2 cellular contexts compared by ENCODE assay signal in the genomic region with DNA sequence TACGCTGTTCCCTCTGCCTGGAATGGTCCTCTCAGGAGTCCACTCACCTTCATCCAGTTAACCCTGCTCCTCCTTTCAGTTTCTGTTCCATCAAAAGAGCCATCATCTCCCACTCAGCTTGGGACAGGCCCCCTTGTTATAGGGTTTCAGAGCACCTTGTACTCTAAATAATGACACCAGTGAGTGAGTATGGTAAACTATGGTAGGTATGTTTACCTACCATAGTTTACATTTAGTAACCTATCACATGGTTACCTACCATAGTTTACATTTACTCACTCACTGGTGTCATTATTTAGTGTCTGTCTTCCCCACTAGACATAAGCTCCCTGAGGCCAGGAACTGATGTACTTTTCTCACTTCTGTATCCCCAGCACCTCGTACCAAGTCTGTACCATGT.
TF ChIP-seq lines count a peak whose summit lies in the region.

No MANE protein-coding gene starts in this region.

TF ChIP-seq in HepG2, 621 proteins besides CTCF, POLR2A, EP300 and RAD21:
- no peak for TF ChIP-seq NRL (CRISPR knock-in tag; IDR thresholded peaks at IDR 0.05; ENCODE audit: borderline replicate concordance)
- peak; percentile 75 for TF ChIP-seq ZNF263 (CRISPR knock-in tag; IDR thresholded peaks at IDR 0.05)
- no peak for TF ChIP-seq KAT2B (IDR thresholded peaks at IDR 0.05; ENCODE audit: borderline replicate concordance, low read depth, low read length)
- no peak for TF ChIP-seq ZNF790 (CRISPR knock-in tag; IDR thresholded peaks at IDR 0.05; ENCODE audit: borderline replicate concordance)
- no peak for TF ChIP-seq CENPX (CRISPR knock-in tag; IDR thresholded peaks at IDR 0.05)
- TF ChIP-seq POGK (CRISPR knock-in tag; conservative IDR thresholded peaks at IDR 0.05): peak; percentile 83; the same call in 1 of the 2 replicates
- TF ChIP-seq, protein P1, sequence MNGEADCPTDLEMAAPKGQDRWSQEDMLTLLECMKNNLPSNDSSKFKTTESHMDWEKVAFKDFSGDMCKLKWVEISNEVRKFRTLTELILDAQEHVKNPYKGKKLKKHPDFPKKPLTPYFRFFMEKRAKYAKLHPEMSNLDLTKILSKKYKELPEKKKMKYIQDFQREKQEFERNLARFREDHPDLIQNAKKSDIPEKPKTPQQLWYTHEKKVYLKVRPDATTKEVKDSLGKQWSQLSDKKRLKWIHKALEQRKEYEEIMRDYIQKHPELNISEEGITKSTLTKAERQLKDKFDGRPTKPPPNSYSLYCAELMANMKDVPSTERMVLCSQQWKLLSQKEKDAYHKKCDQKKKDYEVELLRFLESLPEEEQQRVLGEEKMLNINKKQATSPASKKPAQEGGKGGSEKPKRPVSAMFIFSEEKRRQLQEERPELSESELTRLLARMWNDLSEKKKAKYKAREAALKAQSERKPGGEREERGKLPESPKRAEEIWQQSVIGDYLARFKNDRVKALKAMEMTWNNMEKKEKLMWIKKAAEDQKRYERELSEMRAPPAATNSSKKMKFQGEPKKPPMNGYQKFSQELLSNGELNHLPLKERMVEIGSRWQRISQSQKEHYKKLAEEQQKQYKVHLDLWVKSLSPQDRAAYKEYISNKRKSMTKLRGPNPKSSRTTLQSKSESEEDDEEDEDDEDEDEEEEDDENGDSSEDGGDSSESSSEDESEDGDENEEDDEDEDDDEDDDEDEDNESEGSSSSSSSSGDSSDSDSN (CRISPR knock-in tag; IDR thresholded peaks at IDR 0.05): no peak
- TF ChIP-seq ZNF12 (CRISPR knock-in tag; IDR thresholded peaks at IDR 0.05): peak; percentile 81
- no peak for TF ChIP-seq TBX2 (CRISPR knock-in tag; IDR thresholded peaks at IDR 0.05; ENCODE audit: borderline replicate concordance)
- TF ChIP-seq RARA (CRISPR knock-in tag; IDR thresholded peaks at IDR 0.05): no peak
- TF ChIP-seq ZNF644 (CRISPR knock-in tag; IDR thresholded peaks at IDR 0.05; ENCODE audit: low read depth): 0 out of 2 replicates have a peak, but pooled peaks have one; percentile 48
- TF ChIP-seq SOX5 (CRISPR knock-in tag; IDR thresholded peaks at IDR 0.05; ENCODE audit: borderline replicate concordance): no peak; the same call in 1 of the 2 replicates
- TF ChIP-seq FOXA3 (CRISPR knock-in tag; IDR thresholded peaks at IDR 0.05): peak; percentile 55; the same call in 1 of the 2 replicates
- TF ChIP-seq FLYWCH1 (CRISPR knock-in tag; IDR thresholded peaks at IDR 0.05): no peak
- no peak for TF ChIP-seq MAF1 (CRISPR knock-in tag; IDR thresholded peaks at IDR 0.05; ENCODE audit: borderline replicate concordance)
- no peak for TF ChIP-seq ZNF564 (CRISPR knock-in tag; IDR thresholded peaks at IDR 0.05)
- no peak for TF ChIP-seq ZNF335 (CRISPR knock-in tag; IDR thresholded peaks at IDR 0.05)
- no peak for TF ChIP-seq SRSF1 (optimal IDR thresholded peaks at IDR 0.05; ENCODE audit: low read depth, low read length)
- no peak for TF ChIP-seq FOXP1 (IDR thresholded peaks at IDR 0.05)
- 0 out of 2 replicates have a peak, but pooled peaks have one; percentile 13 for TF ChIP-seq FOXP1 (CRISPR knock-in tag; IDR thresholded peaks at IDR 0.05)
- no peak for TF ChIP-seq MEF2D (CRISPR knock-in tag; IDR thresholded peaks at IDR 0.05)
- no peak for TF ChIP-seq ZNF781 (CRISPR knock-in tag; IDR thresholded peaks at IDR 0.05; ENCODE audit: borderline replicate concordance, not compliant biosample characterization)
- no peak for TF ChIP-seq ZNF225 (CRISPR knock-in tag; IDR thresholded peaks at IDR 0.05)
- TF ChIP-seq ZSCAN9 (CRISPR knock-in tag; IDR thresholded peaks at IDR 0.05; ENCODE audit: borderline replicate concordance): no peak
- TF ChIP-seq TFE3 (CRISPR knock-in tag; IDR thresholded peaks at IDR 0.05): peak; percentile 52
- no peak for TF ChIP-seq ZNF562 (CRISPR knock-in tag; IDR thresholded peaks at IDR 0.05; ENCODE audit: borderline replicate concordance)
- TF ChIP-seq ZNF317 (CRISPR knock-in tag; IDR thresholded peaks at IDR 0.05): no peak
- no peak for TF ChIP-seq ZNF124 (CRISPR knock-in tag; IDR thresholded peaks at IDR 0.05)
- TF ChIP-seq, protein P2, sequence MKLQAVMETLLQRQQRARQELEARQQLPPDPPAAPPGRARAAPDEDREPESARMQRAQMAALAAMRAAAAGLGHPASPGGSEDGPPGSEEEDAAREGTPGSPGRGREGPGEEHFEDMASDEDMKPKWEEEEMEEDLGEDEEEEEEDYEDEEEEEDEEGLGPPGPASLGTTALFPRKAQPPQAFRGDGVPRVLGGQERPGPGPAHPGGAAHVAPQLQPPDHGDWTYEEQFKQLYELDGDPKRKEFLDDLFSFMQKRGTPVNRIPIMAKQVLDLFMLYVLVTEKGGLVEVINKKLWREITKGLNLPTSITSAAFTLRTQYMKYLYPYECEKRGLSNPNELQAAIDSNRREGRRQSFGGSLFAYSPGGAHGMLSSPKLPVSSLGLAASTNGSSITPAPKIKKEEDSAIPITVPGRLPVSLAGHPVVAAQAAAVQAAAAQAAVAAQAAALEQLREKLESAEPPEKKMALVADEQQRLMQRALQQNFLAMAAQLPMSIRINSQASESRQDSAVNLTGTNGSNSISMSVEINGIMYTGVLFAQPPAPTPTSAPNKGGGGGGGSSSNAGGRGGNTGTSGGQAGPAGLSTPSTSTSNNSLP (IDR thresholded peaks at IDR 0.05; ENCODE audit: low read depth, low read length): no peak

TF ChIP-seq in H1, 55 proteins besides CTCF, POLR2A, EP300 and RAD21:
- TF ChIP-seq RFX5 (IDR thresholded peaks at IDR 0.05; ENCODE audit: borderline replicate concordance, low read depth, low read length): no peak
- TF ChIP-seq SIRT6 (IDR thresholded peaks at IDR 0.05; ENCODE audit: low read length): no peak
- TF ChIP-seq, protein P3, sequence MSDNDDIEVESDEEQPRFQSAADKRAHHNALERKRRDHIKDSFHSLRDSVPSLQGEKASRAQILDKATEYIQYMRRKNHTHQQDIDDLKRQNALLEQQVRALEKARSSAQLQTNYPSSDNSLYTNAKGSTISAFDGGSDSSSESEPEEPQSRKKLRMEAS (IDR thresholded peaks at IDR 0.05): no peak
- TF ChIP-seq, protein P4, sequence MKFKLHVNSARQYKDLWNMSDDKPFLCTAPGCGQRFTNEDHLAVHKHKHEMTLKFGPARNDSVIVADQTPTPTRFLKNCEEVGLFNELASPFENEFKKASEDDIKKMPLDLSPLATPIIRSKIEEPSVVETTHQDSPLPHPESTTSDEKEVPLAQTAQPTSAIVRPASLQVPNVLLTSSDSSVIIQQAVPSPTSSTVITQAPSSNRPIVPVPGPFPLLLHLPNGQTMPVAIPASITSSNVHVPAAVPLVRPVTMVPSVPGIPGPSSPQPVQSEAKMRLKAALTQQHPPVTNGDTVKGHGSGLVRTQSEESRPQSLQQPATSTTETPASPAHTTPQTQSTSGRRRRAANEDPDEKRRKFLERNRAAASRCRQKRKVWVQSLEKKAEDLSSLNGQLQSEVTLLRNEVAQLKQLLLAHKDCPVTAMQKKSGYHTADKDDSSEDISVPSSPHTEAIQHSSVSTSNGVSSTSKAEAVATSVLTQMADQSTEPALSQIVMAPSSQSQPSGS (IDR thresholded peaks at IDR 0.05; ENCODE audit: low read length): no peak
- TF ChIP-seq, protein P5, sequence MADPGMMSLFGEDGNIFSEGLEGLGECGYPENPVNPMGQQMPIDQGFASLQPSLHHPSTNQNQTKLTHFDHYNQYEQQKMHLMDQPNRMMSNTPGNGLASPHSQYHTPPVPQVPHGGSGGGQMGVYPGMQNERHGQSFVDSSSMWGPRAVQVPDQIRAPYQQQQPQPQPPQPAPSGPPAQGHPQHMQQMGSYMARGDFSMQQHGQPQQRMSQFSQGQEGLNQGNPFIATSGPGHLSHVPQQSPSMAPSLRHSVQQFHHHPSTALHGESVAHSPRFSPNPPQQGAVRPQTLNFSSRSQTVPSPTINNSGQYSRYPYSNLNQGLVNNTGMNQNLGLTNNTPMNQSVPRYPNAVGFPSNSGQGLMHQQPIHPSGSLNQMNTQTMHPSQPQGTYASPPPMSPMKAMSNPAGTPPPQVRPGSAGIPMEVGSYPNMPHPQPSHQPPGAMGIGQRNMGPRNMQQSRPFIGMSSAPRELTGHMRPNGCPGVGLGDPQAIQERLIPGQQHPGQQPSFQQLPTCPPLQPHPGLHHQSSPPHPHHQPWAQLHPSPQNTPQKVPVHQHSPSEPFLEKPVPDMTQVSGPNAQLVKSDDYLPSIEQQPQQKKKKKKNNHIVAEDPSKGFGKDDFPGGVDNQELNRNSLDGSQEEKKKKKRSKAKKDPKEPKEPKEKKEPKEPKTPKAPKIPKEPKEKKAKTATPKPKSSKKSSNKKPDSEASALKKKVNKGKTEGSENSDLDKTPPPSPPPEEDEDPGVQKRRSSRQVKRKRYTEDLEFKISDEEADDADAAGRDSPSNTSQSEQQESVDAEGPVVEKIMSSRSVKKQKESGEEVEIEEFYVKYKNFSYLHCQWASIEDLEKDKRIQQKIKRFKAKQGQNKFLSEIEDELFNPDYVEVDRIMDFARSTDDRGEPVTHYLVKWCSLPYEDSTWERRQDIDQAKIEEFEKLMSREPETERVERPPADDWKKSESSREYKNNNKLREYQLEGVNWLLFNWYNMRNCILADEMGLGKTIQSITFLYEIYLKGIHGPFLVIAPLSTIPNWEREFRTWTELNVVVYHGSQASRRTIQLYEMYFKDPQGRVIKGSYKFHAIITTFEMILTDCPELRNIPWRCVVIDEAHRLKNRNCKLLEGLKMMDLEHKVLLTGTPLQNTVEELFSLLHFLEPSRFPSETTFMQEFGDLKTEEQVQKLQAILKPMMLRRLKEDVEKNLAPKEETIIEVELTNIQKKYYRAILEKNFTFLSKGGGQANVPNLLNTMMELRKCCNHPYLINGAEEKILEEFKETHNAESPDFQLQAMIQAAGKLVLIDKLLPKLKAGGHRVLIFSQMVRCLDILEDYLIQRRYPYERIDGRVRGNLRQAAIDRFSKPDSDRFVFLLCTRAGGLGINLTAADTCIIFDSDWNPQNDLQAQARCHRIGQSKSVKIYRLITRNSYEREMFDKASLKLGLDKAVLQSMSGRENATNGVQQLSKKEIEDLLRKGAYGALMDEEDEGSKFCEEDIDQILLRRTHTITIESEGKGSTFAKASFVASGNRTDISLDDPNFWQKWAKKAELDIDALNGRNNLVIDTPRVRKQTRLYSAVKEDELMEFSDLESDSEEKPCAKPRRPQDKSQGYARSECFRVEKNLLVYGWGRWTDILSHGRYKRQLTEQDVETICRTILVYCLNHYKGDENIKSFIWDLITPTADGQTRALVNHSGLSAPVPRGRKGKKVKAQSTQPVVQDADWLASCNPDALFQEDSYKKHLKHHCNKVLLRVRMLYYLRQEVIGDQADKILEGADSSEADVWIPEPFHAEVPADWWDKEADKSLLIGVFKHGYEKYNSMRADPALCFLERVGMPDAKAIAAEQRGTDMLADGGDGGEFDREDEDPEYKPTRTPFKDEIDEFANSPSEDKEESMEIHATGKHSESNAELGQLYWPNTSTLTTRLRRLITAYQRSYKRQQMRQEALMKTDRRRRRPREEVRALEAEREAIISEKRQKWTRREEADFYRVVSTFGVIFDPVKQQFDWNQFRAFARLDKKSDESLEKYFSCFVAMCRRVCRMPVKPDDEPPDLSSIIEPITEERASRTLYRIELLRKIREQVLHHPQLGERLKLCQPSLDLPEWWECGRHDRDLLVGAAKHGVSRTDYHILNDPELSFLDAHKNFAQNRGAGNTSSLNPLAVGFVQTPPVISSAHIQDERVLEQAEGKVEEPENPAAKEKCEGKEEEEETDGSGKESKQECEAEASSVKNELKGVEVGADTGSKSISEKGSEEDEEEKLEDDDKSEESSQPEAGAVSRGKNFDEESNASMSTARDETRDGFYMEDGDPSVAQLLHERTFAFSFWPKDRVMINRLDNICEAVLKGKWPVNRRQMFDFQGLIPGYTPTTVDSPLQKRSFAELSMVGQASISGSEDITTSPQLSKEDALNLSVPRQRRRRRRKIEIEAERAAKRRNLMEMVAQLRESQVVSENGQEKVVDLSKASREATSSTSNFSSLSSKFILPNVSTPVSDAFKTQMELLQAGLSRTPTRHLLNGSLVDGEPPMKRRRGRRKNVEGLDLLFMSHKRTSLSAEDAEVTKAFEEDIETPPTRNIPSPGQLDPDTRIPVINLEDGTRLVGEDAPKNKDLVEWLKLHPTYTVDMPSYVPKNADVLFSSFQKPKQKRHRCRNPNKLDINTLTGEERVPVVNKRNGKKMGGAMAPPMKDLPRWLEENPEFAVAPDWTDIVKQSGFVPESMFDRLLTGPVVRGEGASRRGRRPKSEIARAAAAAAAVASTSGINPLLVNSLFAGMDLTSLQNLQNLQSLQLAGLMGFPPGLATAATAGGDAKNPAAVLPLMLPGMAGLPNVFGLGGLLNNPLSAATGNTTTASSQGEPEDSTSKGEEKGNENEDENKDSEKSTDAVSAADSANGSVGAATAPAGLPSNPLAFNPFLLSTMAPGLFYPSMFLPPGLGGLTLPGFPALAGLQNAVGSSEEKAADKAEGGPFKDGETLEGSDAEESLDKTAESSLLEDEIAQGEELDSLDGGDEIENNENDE (IDR thresholded peaks at IDR 0.05; ENCODE audit: insufficient replicate concordance, low read length): no peak
- TF ChIP-seq GABPA (IDR thresholded peaks at IDR 0.05; ENCODE audit: borderline replicate concordance, insufficient read depth, low read length): no peak
- no peak for TF ChIP-seq RNF2 (IDR thresholded peaks at IDR 0.05; ENCODE audit: borderline replicate concordance, low read depth, low read length, missing control alignments, poor library complexity, severe bottlenecking)
TF ChIP-seq in H1: peak in this region for 0.
